ENCODE assay signal across 15 cellular contexts in genomic region chr2:222920657-222921186, GRCh38.
"Had no signal": no experiment of that assay in that cellular context is flagged by ENCODE, and none has a peak within 500 bp of the region (broad histone marks: within the 10 kb centered on the region; RNA-seq: fewer than 3 reads in every experiment).

No MANE protein-coding gene starts in this region.

- H3K4me1 ChIP-seq: upper lobe of right lung had no signal

- H3K9me3 Mint-ChIP-seq: mesothelial cell of epicardium had no signal

- H3K27ac ChIP-seq: body of pancreas, coronary artery, esophagus muscularis mucosa, sigmoid colon, thoracic aorta, upper lobe of right lung had no signal

- H3K9me3 ChIP-seq: body of pancreas, esophagus muscularis mucosa, sigmoid colon, thoracic aorta, upper lobe of right lung had no signal

- H3K4me1 Mint-ChIP-seq: mesothelial cell of epicardium had no signal

- H3K27me3 Mint-ChIP-seq: activated naive CD8-positive, alpha-beta T cell had no signal

- ATAC-seq: activated CD4-positive, CD25-positive, alpha-beta regulatory T cell treated with anti-CD3 and anti-CD28 coated beads, Interleukin-2, amount 50 U/mL, for 24 hours; body of pancreas had no signal

- H3K4me3 ChIP-seq: body of pancreas, coronary artery, esophagus muscularis mucosa, sigmoid colon, thoracic aorta, upper lobe of right lung had no signal

- DNase-seq: activated CD4-positive, alpha-beta T cell treated with anti-CD3 and anti-CD28 coated beads, Interleukin-2, amount 50 U/mL, for 4 hours; activated gamma-delta T cell treated with Interleukin-2 at 50 U/mL for 16 hours; activated T-cell treated with anti-CD3 and anti-CD28 coated beads, Interleukin-2, amount 50 U/mL, for 48 hours; body of pancreas; central memory CD4-positive, alpha-beta T cell; foreskin fibroblast; sigmoid colon; stimulated activated CD4-positive, alpha-beta T cell treated with anti-CD3 and anti-CD28 coated beads, Interleukin-2, amount 100 ng/mL, for 24 hours; upper lobe of right lung had no signal

- H3K27ac Mint-ChIP-seq: activated naive CD8-positive, alpha-beta T cell; mesothelial cell of epicardium had no signal

- H3K4me3 Mint-ChIP-seq: activated naive CD8-positive, alpha-beta T cell; mesothelial cell of epicardium had no signal

- H3K27me3 ChIP-seq: body of pancreas, esophagus muscularis mucosa, sigmoid colon, upper lobe of right lung had no signal
